In genomic region chr3:52791928-52792327, GRCh38 we compare ENCODE assay signal across 24 cellular contexts. TPM values are rescaled to one million over a fixed set of nuclear protein-coding genes. Genes with fewer than 3 reads are reported as not detected.
DNase-seq lines count a peak whose midpoint lies in the region; ATAC-seq, FAIRE-seq and TF ChIP-seq lines count a peak whose summit lies in the region.
"Had no signal": no experiment of that assay in that cellular context is flagged by ENCODE, and none has a peak within 500 bp of the region (broad histone marks: within the 10 kb centered on the region; RNA-seq: fewer than 3 reads in every experiment).

No MANE protein-coding gene starts in this region.

- H3K27me3 Mint-ChIP-seq in T-helper 2 cell treated with Interferon-gamma antibody and Interleukin-4, amounts not matched to agents 5 μg/mL and 100 μg/mL, for 36 hours (ENCODE audit: low read depth) = no peaks in the 10 kb centered on the region
- H3K27me3 Mint-ChIP-seq: CD4-positive, alpha-beta T cell had no signal

- no peak overlapping the region for H3K23ac ChIP-seq in neuronal stem cell (ENCODE audit: low read depth, low read length, poor library complexity)

- intact Hi-C loops in HepG2 (cut with micrococcal nuclease; ENCODE audit: unreplicated experiment) = no loop called here

- peak overlapping the region in 6 of 11 experiments; percentile 76 to 89 (median 84); a peak in 13 of 22 replicates for H3K27ac ChIP-seq in BLaER1 treated with 17β-estradiol and CSF1 and Interleukin-3, amounts not matched to agents 10 nM and 100 nM
- H3K27ac ChIP-seq in HepG2 (ENCODE audit: extremely low read length, insufficient read depth, low read length) = peak overlapping the region; percentile 9
- no peak overlapping the region for H3K27ac ChIP-seq in neuronal stem cell (replicated peaks; ENCODE audit: low read length)
- H3K27ac ChIP-seq: A549, C4-2B, GM23248 had no signal

- peaks cover 0 to 4% (median 0%) of the 10 kb centered on the region in 11 experiments; a peak in 2 of 22 replicates for H3K27me3 ChIP-seq in BLaER1 treated with 17β-estradiol and CSF1 and Interleukin-3, amounts not matched to agents 10 nM and 100 nM
- H3K27me3 ChIP-seq in HepG2 (ENCODE audit: control insufficient read depth in 1 of 2, insufficient read depth in 2 of 2, low read length in 2 of 2) = no peaks in the 10 kb centered on the region
- H3K27me3 ChIP-seq in neuronal stem cell (ENCODE audit: control insufficient read depth in 3 of 3, insufficient read depth in 3 of 3, low read depth in 1 of 3, low read length in 3 of 3) = peaks cover 0 to 9% (median 0%) of the 10 kb centered on the region in 3 experiments
- H3K27me3 ChIP-seq: BE2C had no signal

- ATAC-seq in HepG2 (no peak), HG02642 (IDR thresholded peaks at IDR 0.05; ENCODE audit: poor library complexity, unreplicated experiment) (no peak)
- ATAC-seq: GM12878, HCT116 had no signal

- no peak for TF ChIP-seq POLR2A in HepG2 (IDR thresholded peaks at IDR 0.05; ENCODE audit: insufficient read depth in 1 of 2, low read depth in 2 of 2, low read length in 2 of 2)

- no peak overlapping the region for H3K14ac ChIP-seq in neuronal stem cell (ENCODE audit: low read length)

- no peak overlapping the region for H2BK120ac ChIP-seq in neuronal stem cell (ENCODE audit: low read depth, low read length)

- CTCF ChIA-PET in HepG2 (lab: Yijun Ruan, JAX; ENCODE audit: low intra/inter-chr PET ratio, low total read pairs) = interaction anchor here (1.0 kb wide), 1 partner anchor 49 kb away, joined by 3 read pairs; no protein-coding TSS in a partner anchor

- H2BK5ac ChIP-seq in neuronal stem cell (ENCODE audit: low read length) = peak overlapping the region; percentile 31

- no peak for TF ChIP-seq CTCF in HepG2 (CRISPR knock-in tag; IDR thresholded peaks at IDR 0.05)

- no peaks in the 10 kb centered on the region for H3K36me3 Mint-ChIP-seq in T-helper 2 cell treated with Interferon-gamma antibody and Interleukin-4, amounts not matched to agents 5 μg/mL and 100 μg/mL, for 36 hours (ENCODE audit: low read depth)
- H3K36me3 Mint-ChIP-seq: CD8-positive, alpha-beta memory T cell had no signal

- H3K9me3 ChIP-seq in BLaER1 treated with 17β-estradiol and CSF1 and Interleukin-3, amounts not matched to agents 10 nM and 100 nM (replicated peaks in 1 of 11) = no peaks in the 10 kb centered on the region
- no peaks in the 10 kb centered on the region for H3K9me3 ChIP-seq in HepG2 (ENCODE audit: low read length)
- H3K9me3 ChIP-seq in neuronal stem cell (replicated peaks in 1 of 2; ENCODE audit: control insufficient read depth in 2 of 2, insufficient read depth in 1 of 2, low read depth in 1 of 2, low read length in 2 of 2) = no peaks in the 10 kb centered on the region
- H3K9me3 ChIP-seq: A549, BE2C had no signal

- H3K4ac ChIP-seq in neuronal stem cell (ENCODE audit: low read length) = no peak overlapping the region

- no peaks in the 10 kb centered on the region for H3K9me3 Mint-ChIP-seq in T-helper 2 cell treated with Interferon-gamma antibody and Interleukin-4, amounts not matched to agents 5 μg/mL and 100 μg/mL, for 36 hours
- H3K9me3 Mint-ChIP-seq: CD4-positive, alpha-beta T cell; H9 had no signal

- no peak overlapping the region for H4K91ac ChIP-seq in neuronal stem cell (ENCODE audit: low read depth, low read length, poor library complexity)

- peak overlapping the region; percentile 6 for H2AK5ac ChIP-seq in neuronal stem cell (ENCODE audit: low read depth, low read length)

- no peak overlapping the region for H2BK15ac ChIP-seq in neuronal stem cell (ENCODE audit: low read length)

- POLR2A ChIA-PET in HepG2 (lab: Yijun Ruan, JAX) = interaction anchor here (1.0 to 10.9 kb wide), 6 partner anchors 13 to 99 kb away, joined by 4 to 466 read pairs (median 12); partner anchors contain the start of genes ITIH1 and NEK4

- H2AFZ ChIP-seq in HepG2 (ENCODE audit: low read length) = no peak overlapping the region
- H2AFZ ChIP-seq in neuronal stem cell (ENCODE audit: low read length) = no peak overlapping the region
- H2AFZ ChIP-seq: GM23248 had no signal

- peak overlapping the region in 10 of 11 experiments; percentile 64 to 98 (median 86); a peak in 19 of 22 replicates for H3K4me2 ChIP-seq in BLaER1 treated with 17β-estradiol and CSF1 and Interleukin-3, amounts not matched to agents 10 nM and 100 nM
- H3K4me2 ChIP-seq in HepG2 (ENCODE audit: low read depth, low read length) = peak overlapping the region; percentile 8; the same call in 1 of the 2 replicates
- no peak overlapping the region for H3K4me2 ChIP-seq in neuronal stem cell (ENCODE audit: insufficient read depth, low read length, poor library complexity, severe bottlenecking)
- H3K4me2 ChIP-seq: A549 had no signal

- H4K20me1 ChIP-seq in BLaER1 treated with 17β-estradiol and CSF1 and Interleukin-3, amounts not matched to agents 10 nM and 100 nM = no peaks in the 10 kb centered on the region
- no peaks in the 10 kb centered on the region for H4K20me1 ChIP-seq in HepG2 (ENCODE audit: insufficient read depth, low read length)

- H3K4me3 Mint-ChIP-seq in T-helper 2 cell treated with Interferon-gamma antibody and Interleukin-4, amounts not matched to agents 5 μg/mL and 100 μg/mL, for 36 hours = no peak overlapping the region
- H3K4me3 Mint-ChIP-seq: CD4-positive, alpha-beta T cell; H9 had no signal

- peaks cover 30 to 88% (median 77%) of the 10 kb centered on the region in 10 experiments for H3K4me1 ChIP-seq in BLaER1 treated with 17β-estradiol and CSF1 and Interleukin-3, amounts not matched to agents 10 nM and 100 nM
- peaks cover 100% of the 10 kb centered on the region for H3K4me1 ChIP-seq in HepG2 (ENCODE audit: insufficient read depth, low read length)
- H3K4me1 ChIP-seq in neuronal stem cell (ENCODE audit: control insufficient read depth in 2 of 2, insufficient read depth in 1 of 2, low read depth in 1 of 2, low read length in 2 of 2) = peaks cover 4 to 12% of the 10 kb centered on the region in 2 donors
- H3K4me1 ChIP-seq: A549, BE2C had no signal

- H3K36me3 ChIP-seq in BLaER1 treated with 17β-estradiol and CSF1 and Interleukin-3, amounts not matched to agents 10 nM and 100 nM = no peaks in the 10 kb centered on the region
- H3K36me3 ChIP-seq in HepG2 (replicated peaks in 1 of 2; ENCODE audit: control insufficient read depth in 1 of 2, insufficient read depth in 2 of 2, low read length in 2 of 2) (peaks cover 6 to 10% of the 10 kb centered on the region in 2 experiments; a peak in 3 of 5 replicates), neuronal stem cell (replicated peaks in 1 of 2; ENCODE audit: control insufficient read depth in 2 of 2, insufficient read depth in 2 of 2, low read length in 2 of 2) (no peaks in the 10 kb centered on the region)
- H3K36me3 ChIP-seq: BE2C had no signal

- no peaks in the 10 kb centered on the region for H3K4me1 Mint-ChIP-seq in T-helper 2 cell treated with Interferon-gamma antibody and Interleukin-4, amounts not matched to agents 5 μg/mL and 100 μg/mL, for 36 hours (ENCODE audit: low read depth)
- H3K4me1 Mint-ChIP-seq: CD8-positive, alpha-beta memory T cell; H9 had no signal

- no peak for DNase-seq in HepG2 (ENCODE audit: low spot score)
- no peak for DNase-seq in neuronal stem cell (ENCODE audit: low spot score)
- DNase-seq in T-helper 2 cell treated with Interferon-gamma antibody and Interleukin-4, amounts not matched to agents 5 μg/mL and 100 μg/mL, for 36 hours (ENCODE audit: low spot score) = no peak
- DNase-seq in KBM-7 = no peak
- DNase-seq: ACHN; AML-193; BE2C; CD4-positive, alpha-beta T cell; CD8-positive, alpha-beta memory T cell; DMS 273 treated with DMSO at 0.1 percent for 48 hours; DMS79; EL; GDM1; GM23248 had no signal

- H3K79me2 ChIP-seq in HepG2 (ENCODE audit: insufficient read depth, low read length) = peaks cover 4% of the 10 kb centered on the region

- TF ChIP-seq RAD21 in HepG2 (CRISPR knock-in tag; IDR thresholded peaks at IDR 0.05) = no peak

- TF ChIP-seq EP300 in HepG2 (IDR thresholded peaks at IDR 0.05; ENCODE audit: low read depth in 2 of 2, low read length in 2 of 2) = no peak
- no peak for TF ChIP-seq EP300 in HepG2 (CRISPR knock-in tag; IDR thresholded peaks at IDR 0.05; ENCODE audit: borderline replicate concordance)

- in situ Hi-C loops in HepG2 (cut with HindIII; ENCODE audit: extremely low pct_ligation_motif_present, low pct_unique_long_range_greater_than_20kb) = no loop called here
- in situ Hi-C loops in KBM-7 (cut with MboI; ENCODE audit: low pct_unique_long_range_greater_than_20kb, low sequenced_read_pairs) = no loop called here

- H3K18ac ChIP-seq in neuronal stem cell (ENCODE audit: low read length) = peak overlapping the region; percentile 49

- H3K79me1 ChIP-seq in neuronal stem cell (ENCODE audit: low read depth, low read length) = no peaks in the 10 kb centered on the region

- H3K4me3 ChIP-seq in BLaER1 treated with 17β-estradiol and CSF1 and Interleukin-3, amounts not matched to agents 10 nM and 100 nM = no peak overlapping the region
- H3K4me3 ChIP-seq in HepG2 (replicated peaks in 1 of 3; ENCODE audit: insufficient read depth in 1 of 3, low read depth in 2 of 3, low read length in 3 of 3) = no peak overlapping the region
- H3K4me3 ChIP-seq in neuronal stem cell (ENCODE audit: low read length in 2 of 2) = peak overlapping the region in 1 of 2 donors; percentile 56
- H3K4me3 ChIP-seq: A549, GM12878, GM23248 had no signal

- H4K8ac ChIP-seq in neuronal stem cell (ENCODE audit: low read depth, low read length) = no peak overlapping the region

- H3K9ac ChIP-seq in BLaER1 treated with 17β-estradiol and CSF1 and Interleukin-3, amounts not matched to agents 10 nM and 100 nM = peak overlapping the region in 5 of 11 experiments; percentile 60 to 79 (median 75); a peak in 10 of 22 replicates
- H3K9ac ChIP-seq in HepG2 (ENCODE audit: insufficient read depth, low read depth, low read length) (0 out of 2 replicates have a peak overlapping the region, but pooled peaks have one; percentile 6), neuronal stem cell (ENCODE audit: low read depth, low read length, poor library complexity) (no peak overlapping the region)
- H3K9ac ChIP-seq: GM23248 had no signal

- 80% methylated on average over 2 of the region's 4 CpGs for WGBS in HepG2 (ENCODE audit: low lambda C conversion rate)
- WGBS in neuronal stem cell (ENCODE audit: extremely low coverage in 2 of 2, insufficient read length in 2 of 2, insufficient replicate concordance in 1 of 2), 2 donors = no CpG with 5 or more reads among the region's 4 CpGs

- no TSS peak for BruUV-seq in HepG2 (replicated peaks; lab: Mats Ljungman, UMichigan)

- H2BK12ac ChIP-seq in neuronal stem cell (ENCODE audit: low read length) = peak overlapping the region; percentile 63

- H3K27ac Mint-ChIP-seq in T-helper 2 cell treated with Interferon-gamma antibody and Interleukin-4, amounts not matched to agents 5 μg/mL and 100 μg/mL, for 36 hours = no peak overlapping the region
- H3K27ac Mint-ChIP-seq: CD4-positive, alpha-beta T cell had no signal

- FAIRE-seq in HepG2 (lab: Jason Lieb, UNC) = no peak
- FAIRE-seq: A549, D721Med, GM12878, GM19239 had no signal

RNA-seq across cellular contexts. Expression of gene ITIH3, which starts 2.7 kb away (rescaled TPM):
- 38.9 and 105 TPM in 2 replicates for total RNA-seq in HepG2 (2016; rRNA removed; fragmentation: Illumina TruSeq; extraction: Trizol)
- 10.8 and 12.0 TPM in 2 replicates for total RNA-seq in HepG2 (2016; cell fraction: cytosol; rRNA removed; fragmentation: Illumina TruSeq; extraction: Trizol; ENCODE audit: low read depth)
- 37.6 and 103 TPM in 2 replicates for total RNA-seq in HepG2 (2016; cell fraction: insoluble cytoplasmic fraction; rRNA removed; fragmentation: Illumina TruSeq; extraction: Trizol)
- total RNA-seq in HepG2 (2016; cell fraction: membrane; rRNA removed; fragmentation: Illumina TruSeq; extraction: Trizol) = 14.7 and 16.8 TPM in 2 replicates
- total RNA-seq in HepG2 (2016; cell fraction: nucleus; rRNA removed; fragmentation: Illumina TruSeq; extraction: Trizol) = 132 and 140 TPM in 2 replicates
- polyA plus RNA-seq in HepG2 (2011; rRNA removed) = 632 and 1,233 TPM in 2 replicates
- 347 and 666 TPM in 2 replicates for polyA plus RNA-seq in HepG2 (2011; cell fraction: cytosol; rRNA removed)
- polyA plus RNA-seq in HepG2 (2011; cell fraction: nucleus; rRNA removed) = 3,464 and 4,379 TPM in 2 replicates
- 718 and 962 TPM in 2 replicates for polyA plus RNA-seq in HepG2 (2012)
- 7.0 and 7.3 TPM in 2 replicates for polyA plus RNA-seq in HepG2 (2016; cell fraction: cytosol; fragmentation: Illumina TruSeq; extraction: Trizol; ENCODE audit: low read depth)
- polyA plus RNA-seq in HepG2 (2016; cell fraction: insoluble cytoplasmic fraction; fragmentation: Illumina TruSeq; extraction: Trizol; ENCODE audit: low read depth) = 31.3 and 36.2 TPM in 2 replicates
- 10.3 TPM in 2 replicates for polyA plus RNA-seq in HepG2 (2016; cell fraction: membrane; fragmentation: Illumina TruSeq; extraction: Trizol; ENCODE audit: low read depth)
- 273 and 284 TPM in 2 replicates for polyA plus RNA-seq in HepG2 (2016; cell fraction: nucleus; fragmentation: Illumina TruSeq; extraction: Trizol; ENCODE audit: insufficient read depth, low read depth)
- polyA minus RNA-seq in HepG2 (2011; rRNA and poly(A)+ RNA removed; ENCODE audit: low replicate concordance) = 0.26 and 415 TPM in 2 replicates
- polyA minus RNA-seq in HepG2 (2011; cell fraction: cytosol; rRNA and poly(A)+ RNA removed) = 134 and 348 TPM in 2 replicates
- polyA minus RNA-seq in HepG2 (2011; cell fraction: nucleus; rRNA and poly(A)+ RNA removed) = 662 and 1,024 TPM in 2 replicates
- 0.07 TPM for polyA plus RNA-seq in neuronal stem cell (2013, experiment 1 of 2)
- polyA plus RNA-seq in neuronal stem cell (2013, experiment 2 of 2) = 0.08 TPM
- total RNA-seq: CD4-positive, alpha-beta T cell; CD8-positive, alpha-beta memory T cell; GM23248; H4; H9 had no signal
- polyA plus RNA-seq: CD8-positive, alpha-beta memory T cell; GM23248 had no signal

RNA-seq across cellular contexts. Expression of gene ITIH1, which starts 14.5 kb away (rescaled TPM):
- 9.8 and 12.3 TPM in 2 replicates for total RNA-seq in HepG2 (2016; rRNA removed; fragmentation: Illumina TruSeq; extraction: Trizol)
- total RNA-seq in HepG2 (2016; cell fraction: cytosol; rRNA removed; fragmentation: Illumina TruSeq; extraction: Trizol; ENCODE audit: low read depth) = 7.6 and 10.0 TPM in 2 replicates
- 7.8 and 12.6 TPM in 2 replicates for total RNA-seq in HepG2 (2016; cell fraction: insoluble cytoplasmic fraction; rRNA removed; fragmentation: Illumina TruSeq; extraction: Trizol)
- total RNA-seq in HepG2 (2016; cell fraction: membrane; rRNA removed; fragmentation: Illumina TruSeq; extraction: Trizol) = 10.1 and 13.2 TPM in 2 replicates
- 10.1 and 14.4 TPM in 2 replicates for total RNA-seq in HepG2 (2016; cell fraction: nucleus; rRNA removed; fragmentation: Illumina TruSeq; extraction: Trizol)
- polyA plus RNA-seq in HepG2 (2011; rRNA removed) = 19.6 and 46.5 TPM in 2 replicates
- 19.0 and 27.6 TPM in 2 replicates for polyA plus RNA-seq in HepG2 (2011; cell fraction: cytosol; rRNA removed)
- 84.4 and 124 TPM in 2 replicates for polyA plus RNA-seq in HepG2 (2011; cell fraction: nucleus; rRNA removed)
- 39.9 and 42.6 TPM in 2 replicates for polyA plus RNA-seq in HepG2 (2012)
- polyA plus RNA-seq in HepG2 (2016; cell fraction: cytosol; fragmentation: Illumina TruSeq; extraction: Trizol; ENCODE audit: low read depth) = 8.5 and 8.8 TPM in 2 replicates
- 9.1 and 10.1 TPM in 2 replicates for polyA plus RNA-seq in HepG2 (2016; cell fraction: insoluble cytoplasmic fraction; fragmentation: Illumina TruSeq; extraction: Trizol; ENCODE audit: low read depth)
- 8.5 and 11.6 TPM in 2 replicates for polyA plus RNA-seq in HepG2 (2016; cell fraction: membrane; fragmentation: Illumina TruSeq; extraction: Trizol; ENCODE audit: low read depth)
- polyA plus RNA-seq in HepG2 (2016; cell fraction: nucleus; fragmentation: Illumina TruSeq; extraction: Trizol; ENCODE audit: insufficient read depth, low read depth) = 21.9 and 26.1 TPM in 2 replicates
- polyA minus RNA-seq in HepG2 (2011; rRNA and poly(A)+ RNA removed; ENCODE audit: low replicate concordance) = 17.9 TPM in 1 of 2 replicates, not detected in the other
- polyA minus RNA-seq in HepG2 (2011; cell fraction: cytosol; rRNA and poly(A)+ RNA removed) = 5.0 and 10.8 TPM in 2 replicates
- polyA minus RNA-seq in HepG2 (2011; cell fraction: nucleus; rRNA and poly(A)+ RNA removed) = 9.7 and 16.8 TPM in 2 replicates
- not detected for polyA plus RNA-seq in neuronal stem cell (2013, experiment 1 of 2)
- not detected for polyA plus RNA-seq in neuronal stem cell (2013, experiment 2 of 2)
- total RNA-seq: CD4-positive, alpha-beta T cell; CD8-positive, alpha-beta memory T cell; GM23248; H4; H9 had no signal
- polyA plus RNA-seq: A549; CD8-positive, alpha-beta memory T cell; GM23248 had no signal

RNA-seq across cellular contexts. Expression of gene NEK4, which starts 21.2 kb away (rescaled TPM):
- total RNA-seq in HepG2 (2016; rRNA removed; fragmentation: Illumina TruSeq; extraction: Trizol) = 38.0 and 38.5 TPM in 2 replicates
- 18.0 and 19.7 TPM in 2 replicates for total RNA-seq in HepG2 (2016; cell fraction: cytosol; rRNA removed; fragmentation: Illumina TruSeq; extraction: Trizol; ENCODE audit: low read depth)
- total RNA-seq in HepG2 (2016; cell fraction: insoluble cytoplasmic fraction; rRNA removed; fragmentation: Illumina TruSeq; extraction: Trizol) = 34.9 and 36.4 TPM in 2 replicates
- total RNA-seq in HepG2 (2016; cell fraction: membrane; rRNA removed; fragmentation: Illumina TruSeq; extraction: Trizol) = 51.1 and 53.4 TPM in 2 replicates
- total RNA-seq in HepG2 (2016; cell fraction: nucleus; rRNA removed; fragmentation: Illumina TruSeq; extraction: Trizol) = 26.1 and 33.6 TPM in 2 replicates
- 16.5 and 16.7 TPM in 2 replicates for polyA plus RNA-seq in HepG2 (2011; rRNA removed)
- polyA plus RNA-seq in HepG2 (2011; cell fraction: cytosol; rRNA removed) = 8.4 and 11.3 TPM in 2 replicates
- polyA plus RNA-seq in HepG2 (2011; cell fraction: nucleus; rRNA removed) = 13.6 and 17.2 TPM in 2 replicates
- polyA plus RNA-seq in HepG2 (2012) = 13.3 and 14.9 TPM in 2 replicates
- polyA plus RNA-seq in HepG2 (2016; cell fraction: cytosol; fragmentation: Illumina TruSeq; extraction: Trizol; ENCODE audit: low read depth) = 8.7 and 9.1 TPM in 2 replicates
- 27.2 and 31.1 TPM in 2 replicates for polyA plus RNA-seq in HepG2 (2016; cell fraction: insoluble cytoplasmic fraction; fragmentation: Illumina TruSeq; extraction: Trizol; ENCODE audit: low read depth)
- 22.7 and 22.9 TPM in 2 replicates for polyA plus RNA-seq in HepG2 (2016; cell fraction: membrane; fragmentation: Illumina TruSeq; extraction: Trizol; ENCODE audit: low read depth)
- polyA plus RNA-seq in HepG2 (2016; cell fraction: nucleus; fragmentation: Illumina TruSeq; extraction: Trizol; ENCODE audit: insufficient read depth, low read depth) = 31.4 and 31.8 TPM in 2 replicates
- polyA minus RNA-seq in HepG2 (2011; rRNA and poly(A)+ RNA removed; ENCODE audit: low replicate concordance) = 8.2 and 15.1 TPM in 2 replicates
- 12.0 and 14.8 TPM in 2 replicates for polyA minus RNA-seq in HepG2 (2011; cell fraction: cytosol; rRNA and poly(A)+ RNA removed)
- 31.7 and 49.4 TPM in 2 replicates for polyA minus RNA-seq in HepG2 (2011; cell fraction: nucleus; rRNA and poly(A)+ RNA removed)
- polyA plus RNA-seq in neuronal stem cell (2013, experiment 1 of 2) = 15.7 TPM
- polyA plus RNA-seq in neuronal stem cell (2013, experiment 2 of 2) = 16.7 TPM

RNA-seq across cellular contexts. Expression of gene ITIH4, which starts 38.5 kb away (rescaled TPM):
- 1.5 and 5.3 TPM in 2 replicates for total RNA-seq in HepG2 (2016; rRNA removed; fragmentation: Illumina TruSeq; extraction: Trizol)
- 1.1 and 1.6 TPM in 2 replicates for total RNA-seq in HepG2 (2016; cell fraction: cytosol; rRNA removed; fragmentation: Illumina TruSeq; extraction: Trizol; ENCODE audit: low read depth)
- 2.2 and 6.6 TPM in 2 replicates for total RNA-seq in HepG2 (2016; cell fraction: insoluble cytoplasmic fraction; rRNA removed; fragmentation: Illumina TruSeq; extraction: Trizol)
- total RNA-seq in HepG2 (2016; cell fraction: membrane; rRNA removed; fragmentation: Illumina TruSeq; extraction: Trizol) = 1.0 and 2.3 TPM in 2 replicates
- 6.0 and 8.7 TPM in 2 replicates for total RNA-seq in HepG2 (2016; cell fraction: nucleus; rRNA removed; fragmentation: Illumina TruSeq; extraction: Trizol)
- 2.7 and 3.7 TPM in 2 replicates for polyA plus RNA-seq in HepG2 (2011; rRNA removed)
- polyA plus RNA-seq in HepG2 (2011; cell fraction: cytosol; rRNA removed) = 1.1 and 1.6 TPM in 2 replicates
- 6.7 and 7.2 TPM in 2 replicates for polyA plus RNA-seq in HepG2 (2011; cell fraction: nucleus; rRNA removed)
- polyA plus RNA-seq in HepG2 (2012) = 0.95 TPM in 1 of 2 replicates, not detected in the other
- polyA plus RNA-seq in HepG2 (2016; cell fraction: cytosol; fragmentation: Illumina TruSeq; extraction: Trizol; ENCODE audit: low read depth) = 0.76 and 1.1 TPM in 2 replicates
- 1.3 and 1.6 TPM in 2 replicates for polyA plus RNA-seq in HepG2 (2016; cell fraction: insoluble cytoplasmic fraction; fragmentation: Illumina TruSeq; extraction: Trizol; ENCODE audit: low read depth)
- polyA plus RNA-seq in HepG2 (2016; cell fraction: membrane; fragmentation: Illumina TruSeq; extraction: Trizol; ENCODE audit: low read depth) = 1.2 and 1.4 TPM in 2 replicates
- 10.2 and 12.6 TPM in 2 replicates for polyA plus RNA-seq in HepG2 (2016; cell fraction: nucleus; fragmentation: Illumina TruSeq; extraction: Trizol; ENCODE audit: insufficient read depth, low read depth)
- 1.8 and 2.5 TPM in 2 replicates for polyA minus RNA-seq in HepG2 (2011; rRNA and poly(A)+ RNA removed; ENCODE audit: low replicate concordance)
- 0.59 and 0.97 TPM in 2 replicates for polyA minus RNA-seq in HepG2 (2011; cell fraction: cytosol; rRNA and poly(A)+ RNA removed)
- 0.64 and 2.5 TPM in 2 replicates for polyA minus RNA-seq in HepG2 (2011; cell fraction: nucleus; rRNA and poly(A)+ RNA removed)
- polyA plus RNA-seq in neuronal stem cell (2013, experiment 1 of 2) = 1.4 TPM
- polyA plus RNA-seq in neuronal stem cell (2013, experiment 2 of 2) = 1.7 TPM
- polyA plus RNA-seq: CD8-positive, alpha-beta memory T cell; GM23248 had no signal

RNA-seq across cellular contexts. Expression of gene MUSTN1, which starts 42.9 kb away (rescaled TPM):
- 1.3 and 1.4 TPM in 2 replicates for total RNA-seq in HepG2 (2016; rRNA removed; fragmentation: Illumina TruSeq; extraction: Trizol)
- total RNA-seq in HepG2 (2016; cell fraction: cytosol; rRNA removed; fragmentation: Illumina TruSeq; extraction: Trizol; ENCODE audit: low read depth) = 1.1 TPM in 1 of 2 replicates, not detected in the other
- 1.8 and 2.0 TPM in 2 replicates for total RNA-seq in HepG2 (2016; cell fraction: insoluble cytoplasmic fraction; rRNA removed; fragmentation: Illumina TruSeq; extraction: Trizol)
- total RNA-seq in HepG2 (2016; cell fraction: membrane; rRNA removed; fragmentation: Illumina TruSeq; extraction: Trizol) = 0.62 and 1.3 TPM in 2 replicates
- 1.5 and 1.8 TPM in 2 replicates for total RNA-seq in HepG2 (2016; cell fraction: nucleus; rRNA removed; fragmentation: Illumina TruSeq; extraction: Trizol)
- polyA plus RNA-seq in HepG2 (2011; rRNA removed) = 0.60 and 0.84 TPM in 2 replicates
- polyA plus RNA-seq in HepG2 (2011; cell fraction: cytosol; rRNA removed) = 0.46 and 0.76 TPM in 2 replicates
- 8.5 TPM in 2 replicates for polyA plus RNA-seq in HepG2 (2011; cell fraction: nucleus; rRNA removed)
- polyA plus RNA-seq in HepG2 (2012) = 0.59 and 1.6 TPM in 2 replicates
- polyA plus RNA-seq in HepG2 (2016; cell fraction: cytosol; fragmentation: Illumina TruSeq; extraction: Trizol; ENCODE audit: low read depth) = 0.95 and 1.2 TPM in 2 replicates
- 1.7 and 2.2 TPM in 2 replicates for polyA plus RNA-seq in HepG2 (2016; cell fraction: insoluble cytoplasmic fraction; fragmentation: Illumina TruSeq; extraction: Trizol; ENCODE audit: low read depth)
- 0.33 and 0.93 TPM in 2 replicates for polyA plus RNA-seq in HepG2 (2016; cell fraction: membrane; fragmentation: Illumina TruSeq; extraction: Trizol; ENCODE audit: low read depth)
- polyA plus RNA-seq in HepG2 (2016; cell fraction: nucleus; fragmentation: Illumina TruSeq; extraction: Trizol; ENCODE audit: insufficient read depth, low read depth) = 4.6 and 6.7 TPM in 2 replicates
- polyA minus RNA-seq in HepG2 (2011; rRNA and poly(A)+ RNA removed; ENCODE audit: low replicate concordance) = 0.54 TPM in 1 of 2 replicates, not detected in the other
- not detected in 2 replicates for polyA minus RNA-seq in HepG2 (2011; cell fraction: cytosol; rRNA and poly(A)+ RNA removed)
- not detected in 2 replicates for polyA minus RNA-seq in HepG2 (2011; cell fraction: nucleus; rRNA and poly(A)+ RNA removed)
- polyA plus RNA-seq in neuronal stem cell (2013, experiment 1 of 2) = 10.7 TPM
- polyA plus RNA-seq in neuronal stem cell (2013, experiment 2 of 2) = 10.5 TPM
- total RNA-seq: GM23248, H4 had no signal
- polyA plus RNA-seq: A549; CD8-positive, alpha-beta memory T cell; GM23248 had no signal
